8 cellular contexts compared by ENCODE assay signal in the genomic region with DNA sequence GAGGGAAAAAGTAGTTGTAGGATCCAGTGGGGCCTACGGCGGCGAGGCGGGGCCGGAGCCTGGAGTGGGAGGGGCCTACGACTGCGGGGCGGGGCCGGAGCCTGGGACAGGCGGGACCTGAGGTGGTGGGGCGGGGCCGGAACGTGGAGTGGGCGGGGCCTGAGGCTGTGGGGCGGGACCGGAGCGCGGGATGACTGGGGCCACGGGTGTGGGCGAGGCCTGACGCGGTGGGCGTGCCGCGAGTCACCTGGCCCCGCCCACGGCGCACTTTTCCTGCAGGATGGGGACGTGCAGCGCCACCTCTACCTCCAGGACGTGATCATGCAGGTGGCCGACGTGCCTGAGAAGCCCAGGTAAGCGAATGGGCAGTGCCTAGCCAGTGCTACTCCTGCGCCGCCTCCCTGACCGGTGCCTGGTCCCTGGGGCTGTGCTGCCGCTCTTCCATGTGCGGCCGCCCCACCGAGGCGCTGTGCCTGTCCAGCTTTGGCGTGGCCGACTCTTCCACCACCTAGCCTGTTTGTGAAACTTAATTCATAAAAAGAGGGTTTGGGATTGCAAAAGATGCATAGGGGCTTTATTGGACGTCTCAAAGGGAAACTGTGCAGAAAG. TPM values are rescaled to one million over a fixed set of nuclear protein-coding genes. Genes with fewer than 3 reads are reported as not detected.
A peak's percentile ranks its signal among the peaks of the same experiment; 100 is the strongest.
DNase-seq lines count a peak whose midpoint lies in the region; ATAC-seq, FAIRE-seq and TF ChIP-seq lines count a peak whose summit lies in the region.

No MANE protein-coding gene starts in this region.

- POLR2A ChIA-PET in OCI-LY7 (lab: Charles Lee), result interaction anchor here (1.0 kb wide), 1 partner anchor 15 kb away, joined by 9 read pairs; no protein-coding TSS in a partner anchor

- peaks cover 30% of the 10 kb centered on the region for H3K4me1 Mint-ChIP-seq in activated T-cell treated with anti-CD3 and anti-CD28 coated beads, Interleukin-2, amount 50 U/mL, for 72 hours (ENCODE audit: low read depth)

- H3K79me2 ChIP-seq in OCI-LY7 (ENCODE audit: insufficient read depth, low read depth, low read length), result peaks cover 31% of the 10 kb centered on the region

- no peaks in the 10 kb centered on the region for H3K27me3 Mint-ChIP-seq in activated T-cell treated with anti-CD3 and anti-CD28 coated beads, Interleukin-2, amount 50 U/mL, for 72 hours (ENCODE audit: low read depth)

- H4K20me1 ChIP-seq in OCI-LY7 (ENCODE audit: insufficient read depth, low read length), result no peaks in the 10 kb centered on the region

- H3K4me1 ChIP-seq in OCI-LY7 (ENCODE audit: insufficient read depth, low read length, poor library complexity, severe bottlenecking) (peaks cover 22% of the 10 kb centered on the region), muscle layer of duodenum (ENCODE audit: control insufficient read depth in 1 of 2, insufficient read depth in 2 of 2, low read length in 2 of 2) (peaks cover 8 to 34% of the 10 kb centered on the region in 2 donors)

- peak overlapping the region; percentile 74 to 78 for H3K4me3 Mint-ChIP-seq in activated T-cell treated with anti-CD3 and anti-CD28 coated beads, Interleukin-2, amount 50 U/mL, for 72 hours

- H3K27ac Mint-ChIP-seq in activated T-cell treated with anti-CD3 and anti-CD28 coated beads, Interleukin-2, amount 50 U/mL, for 72 hours, result peak overlapping the region; percentile 54

- H3K9me3 Mint-ChIP-seq in activated T-cell treated with anti-CD3 and anti-CD28 coated beads, Interleukin-2, amount 50 U/mL, for 72 hours, result no peaks in the 10 kb centered on the region

- CTCF ChIA-PET in OCI-LY7 (lab: Charles Lee; ENCODE audit: unreplicated experiment), result no interaction called here

- ATAC-seq in GM21390 (IDR thresholded peaks at IDR 0.05; ENCODE audit: unreplicated experiment) (peak; percentile 76), esophagus mucosa (peak; percentile 97)
- peak; percentile 88 for ATAC-seq in activated T-cell treated with anti-CD3 and anti-CD28 coated beads, Interleukin-2, amount 50 U/mL, for 72 hours (replicated peaks in 1 of 2)

- no TSS peak for BruUV-seq in OCI-LY7 (replicated peaks; lab: Mats Ljungman, UMichigan)

- peak overlapping the region; percentile 82 for H3K4me3 ChIP-seq in OCI-LY7 (ENCODE audit: low read depth, low read length, poor library complexity, severe bottlenecking)
- H3K4me3 ChIP-seq in muscle layer of duodenum (ENCODE audit: low read depth in 1 of 2, low read length in 2 of 2), result peak overlapping the region; percentile 90 to 98

- peak overlapping the region; percentile 88; the same call in 1 of the 2 replicates for H3K4me2 ChIP-seq in OCI-LY7 (ENCODE audit: low read length)

- H2AFZ ChIP-seq in OCI-LY7 (ENCODE audit: low read length), result peak overlapping the region; percentile 63

- peaks cover 4 to 5% of the 10 kb centered on the region in 2 donors for H3K36me3 Mint-ChIP-seq in activated T-cell treated with anti-CD3 and anti-CD28 coated beads, Interleukin-2, amount 50 U/mL, for 72 hours (ENCODE audit: insufficient read depth in 2 of 2)

- H3K36me3 ChIP-seq in OCI-LY7 (ENCODE audit: insufficient read depth, low read length), result peaks cover 38% of the 10 kb centered on the region
- H3K36me3 ChIP-seq in muscle layer of duodenum (ENCODE audit: control insufficient read depth in 1 of 2, insufficient read depth in 2 of 2, low read length in 2 of 2), result peaks cover 0 to 40% of the 10 kb centered on the region in 2 donors

- peak; percentile 60 for FAIRE-seq in HTR-8/SVneo (lab: Jason Lieb, UNC)

- peak overlapping the region; percentile 75 for H3K27ac ChIP-seq in OCI-LY7 (ENCODE audit: low read depth, low read length, poor library complexity, severe bottlenecking)
- H3K27ac ChIP-seq in muscle layer of duodenum (ENCODE audit: low read length), result peak overlapping the region; percentile 96

- DNase-seq in COR-L47 (lab: John Stamatoyannopoulos, UW) (peak; percentile 64), HTR-8/SVneo (ENCODE audit: insufficient read length, low spot score) (peak; percentile 48), OCI-LY7 (ENCODE audit: low spot score) (peak; percentile 83)
- DNase-seq in activated T-cell treated with anti-CD3 and anti-CD28 coated beads, Interleukin-2, amount 50 U/mL, for 72 hours, result peak; percentile 92 to 96
- peak; percentile 78 to 88 for DNase-seq in stimulated activated CD8-positive, alpha-beta memory T cell treated with anti-CD3 and anti-CD28 coated beads, Interleukin-7, amount 100 ng/mL, for 4 hours (ENCODE audit: low read depth in 2 of 2)

- H3K9me2 ChIP-seq in OCI-LY7 (ENCODE audit: insufficient read depth, low read length), result no peaks in the 10 kb centered on the region

- no peak for TF ChIP-seq CTCF in OCI-LY7 (conservative IDR thresholded peaks at IDR 0.05; ENCODE audit: low read length)

- no peaks in the 10 kb centered on the region for H3K27me3 ChIP-seq in muscle layer of duodenum (ENCODE audit: low read depth, low read length)

- H3K9me3 ChIP-seq in OCI-LY7 (ENCODE audit: low read length) (no peaks in the 10 kb centered on the region), muscle layer of duodenum (ENCODE audit: control insufficient read depth in 1 of 2, low read length in 2 of 2) (no peaks in the 10 kb centered on the region)

- intact Hi-C loops in OCI-LY7 (cut with micrococcal nuclease; ENCODE audit: unreplicated experiment), result loop anchor here (2.0 to 5.0 kb wide), 3 partner anchors 16 to 83 kb away; partner anchors contain the start of gene MTG1

RNA-seq across cellular contexts. Expression of gene ZNF511, which starts 0.5 kb away (rescaled TPM):
- 64.7 and 95.0 TPM in 2 replicates for total RNA-seq in OCI-LY7 (2014; rRNA removed; shearing (Covaris generic))
- total RNA-seq in OCI-LY7 (2022), result 60.6 and 68.8 TPM in 2 replicates
- total RNA-seq in activated T-cell treated with anti-CD3 and anti-CD28 coated beads, Interleukin-2, amount 50 U/mL, for 72 hours, result 10 to 100 TPM; 46.1 to 49.8 TPM
- total RNA-seq in esophagus mucosa, result 34.9 TPM

RNA-seq across cellular contexts. Expression of gene TUBGCP2, which starts 0.5 kb away (rescaled TPM):
- 37.8 and 40.5 TPM in 2 replicates for total RNA-seq in OCI-LY7 (2014; rRNA removed; shearing (Covaris generic))
- total RNA-seq in OCI-LY7 (2022), result 53.0 and 56.1 TPM in 2 replicates
- total RNA-seq in activated T-cell treated with anti-CD3 and anti-CD28 coated beads, Interleukin-2, amount 50 U/mL, for 72 hours, result 10 to 100 TPM; 50.9 to 51.2 TPM
- total RNA-seq in esophagus mucosa, result 35.8 TPM

RNA-seq across cellular contexts. Expression of gene CALY, which starts 27.5 kb away (rescaled TPM):
- not detected in 2 replicates for total RNA-seq in OCI-LY7 (2014; rRNA removed; shearing (Covaris generic))
- not detected in 2 replicates for total RNA-seq in OCI-LY7 (2022)
- under 1 TPM in 1 of 2 donors, not detected in 1; 0.09 TPM for total RNA-seq in activated T-cell treated with anti-CD3 and anti-CD28 coated beads, Interleukin-2, amount 50 U/mL, for 72 hours
- total RNA-seq in esophagus mucosa, result not detected

RNA-seq across cellular contexts. Expression of gene ADAM8, which starts 32.5 kb away (rescaled TPM):
- total RNA-seq in OCI-LY7 (2014; rRNA removed; shearing (Covaris generic)), result 7.5 and 10.0 TPM in 2 replicates
- total RNA-seq in OCI-LY7 (2022), result 16.3 and 17.6 TPM in 2 replicates
- 100 to 1,000 TPM; 156 to 218 TPM for total RNA-seq in activated T-cell treated with anti-CD3 and anti-CD28 coated beads, Interleukin-2, amount 50 U/mL, for 72 hours
- 2.5 TPM for total RNA-seq in esophagus mucosa

RNA-seq across cellular contexts. Expression of gene PRAP1, which starts 38.0 kb away (rescaled TPM):
- total RNA-seq in OCI-LY7 (2014; rRNA removed; shearing (Covaris generic)), result not detected in 2 replicates
- total RNA-seq in OCI-LY7 (2022) (not detected in 2 replicates), esophagus mucosa (not detected)
- total RNA-seq in activated T-cell treated with anti-CD3 and anti-CD28 coated beads, Interleukin-2, amount 50 U/mL, for 72 hours, result not detected

Comparison
In these comparisons a context has a peak if more than half of its experiments do, and no peak if none do; other contexts are left out.
1. Peak in every context shown above with its lines: DNase-seq, ATAC-seq, H3K4me3 ChIP-seq and H3K27ac ChIP-seq.